ENCODE assay signal across 1 cellular context in the genomic region with DNA sequence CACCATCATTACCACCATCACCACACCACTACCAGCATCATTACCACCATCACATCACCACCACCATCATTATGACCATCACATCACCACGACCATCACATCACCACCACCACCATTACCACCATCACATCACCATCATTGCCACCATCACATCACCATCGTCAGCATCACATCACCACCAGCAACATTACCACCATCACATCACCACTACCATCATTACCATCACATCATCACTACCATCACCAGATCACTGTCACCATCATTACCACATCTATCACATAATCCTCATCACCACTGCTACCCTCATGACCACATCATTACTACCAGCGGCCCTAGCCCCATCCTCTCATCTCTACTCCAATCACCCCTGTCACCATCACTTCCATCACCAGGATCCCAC.
TF ChIP-seq lines count a peak whose summit lies in the region.

No MANE protein-coding gene starts in this region.

TF ChIP-seq in GM12878, 131 proteins besides CTCF, POLR2A, EP300 and RAD21:
- TF ChIP-seq IRF5 (IDR thresholded peaks at IDR 0.05; ENCODE audit: borderline replicate concordance) (0 out of 2 replicates have a peak, but pooled peaks have one; percentile 20), PML (IDR thresholded peaks at IDR 0.05; ENCODE audit: low read length) (no peak)
